Comparison of ENCODE assay signal across 17 cellular contexts in genomic region chr15:24696855-24697254, GRCh38.
DNase-seq lines count a peak whose midpoint lies in the region; ATAC-seq lines count a peak whose summit lies in the region.
"Had no signal": no experiment of that assay in that cellular context is flagged by ENCODE, and none has a peak within 500 bp of the region (broad histone marks: within the 10 kb centered on the region; RNA-seq: fewer than 3 reads in every experiment).

No MANE protein-coding gene starts in this region.

- H3K9ac ChIP-seq in HUES6 (ENCODE audit: low read length) (peak overlapping the region; percentile 41), iPS-20b (ENCODE audit: low read depth, low read length) (0 out of 2 replicates have a peak overlapping the region, but pooled peaks have one; percentile 2)

- H3K9me3 ChIP-seq in HUES6 (ENCODE audit: control insufficient read depth, insufficient read depth, low read depth, low read length), result peaks cover 3% of the 10 kb centered on the region
- H3K9me3 ChIP-seq in iPS-20b (ENCODE audit: insufficient read depth, low read depth, low read length), result peaks cover 12% of the 10 kb centered on the region
- H3K9me3 ChIP-seq in neuron (ENCODE audit: low read length), result no peaks in the 10 kb centered on the region
- H3K9me3 ChIP-seq: BE2C had no signal

- peaks cover 14% of the 10 kb centered on the region for H3K4me1 ChIP-seq in HUES6 (ENCODE audit: control insufficient read depth, insufficient read depth, low read length)
- H3K4me1 ChIP-seq in iPS-20b (ENCODE audit: insufficient read depth, low read length), result 0 out of 2 replicates have a peak, but pooled peaks cover 3% of the 10 kb centered on the region
- H3K4me1 ChIP-seq in neuron (ENCODE audit: insufficient read depth, low read length), result peaks cover 6% of the 10 kb centered on the region
- H3K4me1 ChIP-seq: A549, BE2C had no signal

- H3K27me3 ChIP-seq in HUES6 (ENCODE audit: control insufficient read depth, insufficient read depth, low read length) (no peaks in the 10 kb centered on the region), iPS-20b (ENCODE audit: insufficient read depth, low read length) (no peaks in the 10 kb centered on the region), neuron (ENCODE audit: insufficient read depth, low read length) (no peaks in the 10 kb centered on the region)
- H3K27me3 ChIP-seq: BE2C had no signal

- H3K27ac ChIP-seq in HUES6 (ENCODE audit: low read depth, low read length) (peak overlapping the region; percentile 80; the same call in 1 of the 2 replicates), iPS-20b (ENCODE audit: low read length) (no peak overlapping the region)
- H3K27ac ChIP-seq: A549, C4-2B had no signal

- H3K4me3 ChIP-seq in HUES6 (ENCODE audit: low read depth, low read length), result no peak overlapping the region
- no peak overlapping the region for H3K4me3 ChIP-seq in iPS-20b (ENCODE audit: low read length)
- H3K4me3 ChIP-seq in neuron (ENCODE audit: low read length), result peak overlapping the region; percentile 12
- H3K4me3 ChIP-seq: A549 had no signal

- peak overlapping the region; percentile 0 for H2AFZ ChIP-seq in neuron (ENCODE audit: low read depth, low read length)

- ATAC-seq in HG02885 (IDR thresholded peaks at IDR 0.05; ENCODE audit: poor library complexity, unreplicated experiment) (no peak), HG02642 (IDR thresholded peaks at IDR 0.05; ENCODE audit: poor library complexity, unreplicated experiment) (no peak)

- H3K36me3 ChIP-seq in HUES6 (ENCODE audit: control insufficient read depth, insufficient read depth, low read length) (no peaks in the 10 kb centered on the region), iPS-20b (ENCODE audit: insufficient read depth, low read depth, low read length) (no peaks in the 10 kb centered on the region), neuron (ENCODE audit: insufficient read depth, low read length) (no peaks in the 10 kb centered on the region)
- H3K36me3 ChIP-seq: BE2C had no signal

- DNase-seq in epidermal melanocyte (ENCODE audit: insufficient read length, low spot score) (no peak), iPS-NIHi11 (ENCODE audit: low spot score) (no peak)
- DNase-seq: BE2C; CD4-positive, alpha-beta memory T cell; DMS79; GOT3; HCEC 1CT; HFFc6; IMR-90; KBM-7 had no signal
